ENCODE assay signal across 29 cellular contexts in the genomic region with DNA sequence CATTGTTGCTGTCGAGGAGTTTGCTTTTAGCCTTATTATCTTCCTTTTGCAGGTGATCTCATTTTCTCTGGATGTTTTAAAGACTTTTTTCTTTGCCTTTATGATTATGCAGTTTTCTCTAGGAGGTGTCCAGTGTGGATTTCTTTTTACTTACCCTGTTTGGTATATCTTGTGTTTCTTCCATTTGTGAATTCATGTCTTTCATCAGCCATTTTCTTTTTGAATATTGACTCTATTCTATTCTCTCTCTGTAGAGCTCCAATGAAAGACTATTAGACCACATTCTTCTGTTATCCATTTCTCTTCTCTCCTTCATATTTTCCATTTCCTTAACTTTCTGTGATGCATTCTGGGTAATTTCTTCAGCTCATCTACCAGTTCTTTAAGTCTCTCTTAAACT. TPM values are rescaled to one million over a fixed set of nuclear protein-coding genes. Genes with fewer than 3 reads are reported as not detected.
DNase-seq lines count a peak whose midpoint lies in the region; ATAC-seq, FAIRE-seq and TF ChIP-seq lines count a peak whose summit lies in the region.
"Had no signal": no experiment of that assay in that cellular context is flagged by ENCODE, and none has a peak within 500 bp of the region (broad histone marks: within the 10 kb centered on the region; RNA-seq: fewer than 3 reads in every experiment).

No MANE protein-coding gene starts in this region.

- no peak overlapping the region for H3K23ac ChIP-seq in H1 (ENCODE audit: insufficient read length)

- TF ChIP-seq POLR2A in GM12878 (IDR thresholded peaks at IDR 0.05; ENCODE audit: low read depth, low read length) (no peak), H1 (IDR thresholded peaks at IDR 0.05; ENCODE audit: control extremely low read depth in 1 of 2, low read depth in 2 of 2, low read length in 2 of 2) (no peak)

- H3K79me2 ChIP-seq in GM12878 (ENCODE audit: control insufficient read depth, insufficient read depth, low read length) (no peaks in the 10 kb centered on the region), H1 (ENCODE audit: control insufficient read depth in 1 of 2, insufficient read depth in 2 of 2, low read length in 2 of 2) (no peaks in the 10 kb centered on the region)

- ATAC-seq in GM12878 (no peak), GM21576 (IDR thresholded peaks at IDR 0.05; ENCODE audit: unreplicated experiment) (no peak), HG03342 (IDR thresholded peaks at IDR 0.05; ENCODE audit: unreplicated experiment) (no peak)

- H3K56ac ChIP-seq in H1 (replicated peaks; ENCODE audit: insufficient read length, low read depth, low read length): no peak overlapping the region

- SMC1A ChIA-PET in GM12878 (lab: Charles Lee; ENCODE audit: uncharacterized antibody, unreplicated experiment): no interaction called here

- H2BK20ac ChIP-seq in H1 (ENCODE audit: low read length): no peak overlapping the region

- TF ChIP-seq CTCF in HEK293 (tag by site-specific recombination; IDR thresholded peaks at IDR 0.05): no peak
- TF ChIP-seq CTCF in GM12878 (IDR thresholded peaks at IDR 0.05 in 2 of 3, conservative IDR thresholded peaks at IDR 0.05 in 1 of 3; ENCODE audit: control insufficient read depth in 2 of 3, extremely low read depth in 1 of 3, insufficient read depth in 1 of 3, low read depth in 3 of 3, low read length in 3 of 3): no peak
- TF ChIP-seq CTCF in H1 (IDR thresholded peaks at IDR 0.05; ENCODE audit: control extremely low read depth in 1 of 3, insufficient read depth in 1 of 3, low read depth in 1 of 3, low read length in 3 of 3): no peak

- no TSS peak for BruUV-seq in GM12878 (replicated peaks; lab: Mats Ljungman, UMichigan)

- H3K36me3 ChIP-seq in HEK293 (ENCODE audit: control insufficient read depth in 2 of 2, insufficient read depth in 1 of 2, low read length in 2 of 2): no peaks in the 10 kb centered on the region
- no peaks in the 10 kb centered on the region for H3K36me3 ChIP-seq in HUES48 (ENCODE audit: control insufficient read depth, insufficient read depth, low read length)
- H3K36me3 ChIP-seq in GM12878 (ENCODE audit: control insufficient read depth in 2 of 2, insufficient read depth in 2 of 2, low read length in 1 of 2): no peaks in the 10 kb centered on the region
- no peaks in the 10 kb centered on the region for H3K36me3 ChIP-seq in H1 (ENCODE audit: control insufficient read depth in 2 of 4, insufficient read depth in 4 of 4, low read length in 3 of 4)
- H3K36me3 ChIP-seq: BE2C, BLaER1 had no signal

- POLR2A ChIA-PET in HEK293 (lab: Yijun Ruan, JAX): no interaction called here
- POLR2A ChIA-PET in GM12878 (lab: Charles Lee): interaction anchor here (0.5 kb wide), 1 partner anchor 322 kb away, joined by 6 read pairs; no protein-coding TSS in a partner anchor
- POLR2A ChIA-PET in H1 (lab: Charles Lee; ENCODE audit: partially characterized antibody): no interaction called here

- intact Hi-C loops in GM12878 (cut with micrococcal nuclease; ENCODE audit: unreplicated experiment): no loop called here

- no peak for DNase-seq in GM12878 (ENCODE audit: low read depth, low spot score)
- no peak for DNase-seq in H1 (ENCODE audit: low read depth in 1 of 2, low spot score in 2 of 2)
- DNase-seq in T-helper 9 cell: no peak
- DNase-seq in foreskin melanocyte: no peak
- DNase-seq: 8988T; ACHN; BE2C; C1 segment of cervical spinal cord; CD4-positive, alpha-beta memory T cell; CD4-positive, CD25-positive, alpha-beta regulatory T cell; CD8-positive, alpha-beta memory T cell; COR-L47; DMS 273 treated with DMSO at 0.1 percent for 48 hours; DMS153; DMS53; DMS79; DND-41; EL; GDM1 had no signal

- no peak overlapping the region for H4K5ac ChIP-seq in H1 (ENCODE audit: insufficient read length, low read depth, low read length)

- no peaks in the 10 kb centered on the region for H3K4me1 ChIP-seq in HEK293 (ENCODE audit: control insufficient read depth, insufficient read depth, low read length)
- peaks cover 20% of the 10 kb centered on the region for H3K4me1 ChIP-seq in HUES48 (ENCODE audit: control insufficient read depth, insufficient read depth, low read length)
- H3K4me1 ChIP-seq in GM12878 (ENCODE audit: control insufficient read depth, insufficient read depth, low read length): no peaks in the 10 kb centered on the region
- H3K4me1 ChIP-seq in H1 (replicated peaks in 1 of 4; ENCODE audit: control insufficient read depth in 3 of 4, insufficient read depth in 4 of 4, low read length in 3 of 4): peaks cover 0 to 3% (median under 1%) of the 10 kb centered on the region in 4 experiments; a peak in 2 of 7 replicates
- H3K4me1 ChIP-seq: BE2C, BLaER1 had no signal

- TF ChIP-seq RAD21 in GM12878 (IDR thresholded peaks at IDR 0.05; ENCODE audit: insufficient read depth, low read depth, low read length) (no peak), H1 (IDR thresholded peaks at IDR 0.05 in 1 of 2, conservative IDR thresholded peaks at IDR 0.05 in 1 of 2; ENCODE audit: low read depth in 2 of 2, low read length in 2 of 2) (no peak)

- no peak overlapping the region for H3K14ac ChIP-seq in H1 (ENCODE audit: insufficient read length)

- H2AK5ac ChIP-seq in H1 (ENCODE audit: low read depth, low read length): no peak overlapping the region

- FAIRE-seq in GM12878 (lab: Jason Lieb, UNC) (peak; percentile 23), H1 (lab: Jason Lieb, UNC) (peak; percentile 24)
- FAIRE-seq: A204.1, GM12891, GM19239 had no signal

- no peaks in the 10 kb centered on the region for H3K79me1 ChIP-seq in H1 (ENCODE audit: low read depth, low read length)

- CTCF ChIA-PET in HEK293 (lab: Yijun Ruan, JAX) (interaction anchor here (0.7 kb wide), 2 partner anchors 11 to 44 kb away, joined by 3 read pairs; no protein-coding TSS in a partner anchor), GM12878 (lab: Yijun Ruan, JAX) (interaction anchor here (0.7 to 0.9 kb wide), 2 partner anchors 20 to 338 kb away, joined by 3 read pairs; no protein-coding TSS in a partner anchor), H1 (lab: Charles Lee; ENCODE audit: partially characterized antibody) (interaction anchor here (1.1 to 1.9 kb wide), 2 partner anchors 19 to 124 kb away, joined by 3 to 4 read pairs; no protein-coding TSS in a partner anchor)

- no peak overlapping the region for H3K27ac ChIP-seq in HEK293 (ENCODE audit: extremely low read depth, low read depth, low read length)
- peak overlapping the region; percentile 72 for H3K27ac ChIP-seq in HUES48 (ENCODE audit: low read depth, low read length)
- no peak overlapping the region for H3K27ac ChIP-seq in GM12878 (ENCODE audit: control insufficient read depth, insufficient read depth)
- no peak overlapping the region for H3K27ac ChIP-seq in H1 (ENCODE audit: low read depth, low read length)
- H3K27ac ChIP-seq: BLaER1 had no signal

- RAD21 ChIA-PET in GM12878 (lab: Charles Lee; ENCODE audit: unreplicated experiment): no interaction called here

- no peak overlapping the region for H3K18ac ChIP-seq in H1 (ENCODE audit: extremely low read depth, low read length)

- H3K27me3 ChIP-seq in HUES48 (ENCODE audit: control insufficient read depth, insufficient read depth, low read length) (no peaks in the 10 kb centered on the region), GM12878 (replicated peaks in 1 of 2; ENCODE audit: control insufficient read depth in 2 of 2, insufficient read depth in 2 of 2, low read length in 1 of 2) (no peaks in the 10 kb centered on the region), H1 (replicated peaks in 1 of 4; ENCODE audit: control insufficient read depth in 3 of 4, extremely low read depth in 1 of 4, insufficient read depth in 3 of 4, low read length in 3 of 4) (no peaks in the 10 kb centered on the region)
- H3K27me3 ChIP-seq: BE2C, BLaER1 had no signal

- H2BK12ac ChIP-seq in H1 (ENCODE audit: low read depth, low read length): no peak overlapping the region

- no peaks in the 10 kb centered on the region for H4K20me1 ChIP-seq in GM12878 (ENCODE audit: control insufficient read depth, insufficient read depth)
- H4K20me1 ChIP-seq in H1 (replicated peaks in 1 of 2; ENCODE audit: control insufficient read depth in 1 of 2, insufficient read depth in 2 of 2, low read length in 2 of 2): no peaks in the 10 kb centered on the region
- H4K20me1 ChIP-seq: BLaER1 had no signal

- H3K9me3 ChIP-seq in HEK293 (ENCODE audit: control insufficient read depth, insufficient read depth, low read depth, low read length) (no peaks in the 10 kb centered on the region), HUES48 (ENCODE audit: control insufficient read depth, insufficient read depth, low read length) (no peaks in the 10 kb centered on the region), GM12878 (replicated peaks; ENCODE audit: control insufficient read depth, insufficient read depth, low read length) (no peaks in the 10 kb centered on the region), H1 (ENCODE audit: insufficient read depth in 2 of 2, low read depth in 1 of 2, low read length in 1 of 2) (no peaks in the 10 kb centered on the region; a peak in 2 of 4 replicates)
- H3K9me3 ChIP-seq: BE2C, BLaER1 had no signal

- no peak overlapping the region for H2BK120ac ChIP-seq in H1 (replicated peaks; ENCODE audit: low read depth, low read length)

- H2AFZ ChIP-seq in GM12878 (ENCODE audit: control insufficient read depth, low read depth, low read length) (no peak overlapping the region), H1 (ENCODE audit: low read length) (no peak overlapping the region)

- peaks cover 2% of the 10 kb centered on the region; the same call in 1 of the 2 replicates for H3K23me2 ChIP-seq in H1 (ENCODE audit: low read depth, low read length)

- no peak for TF ChIP-seq EP300 in GM12878 (IDR thresholded peaks at IDR 0.05; ENCODE audit: borderline replicate concordance in 1 of 2, control insufficient read depth in 1 of 2, low read depth in 2 of 2, low read length in 2 of 2)
- no peak for TF ChIP-seq EP300 in H1 (IDR thresholded peaks at IDR 0.05; ENCODE audit: borderline replicate concordance in 1 of 2, low read depth in 2 of 2, low read length in 2 of 2)

- H3K4me3 ChIP-seq in HEK293 (ENCODE audit: low read depth, low read length): no peak overlapping the region
- no peak overlapping the region for H3K4me3 ChIP-seq in HUES48 (ENCODE audit: low read depth, low read length)
- no peak overlapping the region for H3K4me3 ChIP-seq in GM12878
- no peak overlapping the region for H3K4me3 ChIP-seq in H1 (ENCODE audit: extremely low read depth in 1 of 4, insufficient read depth in 2 of 4, low read depth in 3 of 4, low read length in 4 of 4)
- H3K4me3 ChIP-seq: BLaER1 had no signal

- in situ Hi-C loops in GM12878 (cut with MboI): no loop called here

- no peak overlapping the region for H3K4ac ChIP-seq in H1 (replicated peaks; ENCODE audit: insufficient read length, low read depth, low read length)

- WGBS in GM12878 (ENCODE audit: insufficient coverage, insufficient replicate concordance, low lambda C conversion rate, missing lambda C conversion rate): 0% methylated on average over 1 of the region's 1 CpG
- WGBS in H1 (ENCODE audit: extremely low coverage in 1 of 2, insufficient coverage in 1 of 2, insufficient read length in 1 of 2, insufficient replicate concordance in 2 of 2, low coverage in 1 of 2, low lambda C conversion rate in 2 of 2, missing lambda C conversion rate in 1 of 2), 2 experiments: 88% methylated on average over 1 of the region's 1 CpG; no CpG with 5 or more reads in 1 of the 2 experiments

- H3K4me2 ChIP-seq in GM12878 (ENCODE audit: control insufficient read depth, insufficient read depth) (no peak overlapping the region), H1 (ENCODE audit: insufficient read depth in 1 of 2, low read depth in 2 of 2, low read length in 2 of 2) (no peak overlapping the region)
- H3K4me2 ChIP-seq: BLaER1 had no signal

- no peak overlapping the region for H3K9ac ChIP-seq in HUES48 (ENCODE audit: low read depth, low read length)
- no peak overlapping the region for H3K9ac ChIP-seq in GM12878 (ENCODE audit: control insufficient read depth, insufficient read depth, low read length)
- no peak overlapping the region for H3K9ac ChIP-seq in H1 (replicated peaks in 1 of 4; ENCODE audit: extremely low read depth in 1 of 4, low read depth in 3 of 4, low read length in 3 of 4)
- H3K9ac ChIP-seq: BLaER1 had no signal

- H4K91ac ChIP-seq in H1 (replicated peaks; ENCODE audit: insufficient read length, low read length): no peak overlapping the region

- H2BK15ac ChIP-seq in H1 (ENCODE audit: low read length): no peak overlapping the region

- no peak overlapping the region for H2BK5ac ChIP-seq in H1 (ENCODE audit: low read depth, low read length)

- H4K8ac ChIP-seq in H1 (ENCODE audit: extremely low read depth, insufficient read depth, low read length): no peak overlapping the region

RNA-seq across cellular contexts. Expression of a gene that starts 34.4 kb away (rescaled TPM):
- total RNA-seq in GM12878 (2013; cell fraction: nucleolus; rRNA removed): not detected in 2 replicates
- total RNA-seq in GM12878 (2014; rRNA removed): not detected in 2 replicates
- total RNA-seq in GM12878 (2014; rRNA removed; fragmentation: Illumina TruSeq; extraction: Trizol): 0.04 TPM in 1 of 2 replicates, not detected in the other
- not detected in 2 replicates for total RNA-seq in GM12878 (2021)
- polyA plus RNA-seq in GM12878 (2011; ENCODE audit: low read depth): not detected
- polyA plus RNA-seq in GM12878 (2011; rRNA removed): 0.01 TPM in 1 of 2 replicates, not detected in the other
- polyA plus RNA-seq in GM12878 (2011; cell fraction: cytosol; rRNA removed): not detected in 2 replicates
- polyA plus RNA-seq in GM12878 (2011; cell fraction: nucleus; rRNA removed): not detected in 2 replicates
- polyA plus RNA-seq in GM12878 (2012): not detected in 2 replicates
- polyA plus RNA-seq in GM12878 (2014; fragmentation: Illumina TruSeq; extraction: Trizol): not detected in 2 replicates
- not detected for polyA plus RNA-seq in GM12878 (2014; fragmentation: Nextera tagmentation; extraction: Ambion mirVana)
- polyA plus RNA-seq in GM12878 (2014; rRNA removed): not detected in 2 replicates
- not detected for polyA plus RNA-seq in GM12878 (2016; fragmentation: Nextera tagmentation; extraction: Ambion mirVana)
- not detected in 2 replicates for polyA minus RNA-seq in GM12878 (2011; rRNA and poly(A)+ RNA removed)
- polyA minus RNA-seq in GM12878 (2011; cell fraction: cytosol; rRNA and poly(A)+ RNA removed): not detected in 2 replicates
- not detected in 2 replicates for polyA minus RNA-seq in GM12878 (2011; cell fraction: nucleus; rRNA and poly(A)+ RNA removed)
- not detected in 2 replicates for total RNA-seq in H1 (2021; fragmentation: NEBNext Ultra II Directional; extraction: Animal tissue kit (Norgen Biotek cat#: 25700))
- 0.03 TPM in 1 of 2 replicates, not detected in the other for polyA plus RNA-seq in H1 (2011; rRNA removed)
- polyA plus RNA-seq in H1 (2011; cell fraction: cytosol; rRNA removed): not detected
- 0.10 TPM for polyA plus RNA-seq in H1 (2011; cell fraction: nucleus; rRNA removed)
- 0.09 TPM in 1 of 4 replicates, not detected in the others for polyA plus RNA-seq in H1 (2012, experiment 1 of 2)
- not detected for polyA plus RNA-seq in H1 (2012, experiment 2 of 2)
- polyA plus RNA-seq in H1 (2013, experiment 1 of 2): 0.04 TPM
- polyA plus RNA-seq in H1 (2013, experiment 2 of 2): 0.02 TPM
- 0.38 TPM in 1 of 2 replicates, not detected in the other for polyA minus RNA-seq in H1 (2011; rRNA and poly(A)+ RNA removed)
- not detected for polyA minus RNA-seq in H1 (2011; cell fraction: cytosol; rRNA and poly(A)+ RNA removed)
- polyA minus RNA-seq in H1 (2011; cell fraction: nucleus; rRNA and poly(A)+ RNA removed): not detected
- total RNA-seq: CD4-positive, alpha-beta memory T cell; CD4-positive, CD25-positive, alpha-beta regulatory T cell; CD8-positive, alpha-beta memory T cell; G401 had no signal
- polyA plus RNA-seq: CD14-positive monocyte; CD4-positive, alpha-beta memory T cell; CD4-positive, CD25-positive, alpha-beta regulatory T cell; CD8-positive, alpha-beta memory T cell had no signal

RNA-seq across cellular contexts. Expression of a gene that starts 60.0 kb away (rescaled TPM):
- 37.9 and 42.8 TPM in 2 replicates for total RNA-seq in GM12878 (2013; cell fraction: nucleolus; rRNA removed)
- total RNA-seq in GM12878 (2014; rRNA removed) (7.2 and 8.7 TPM in 2 replicates), GM12878 (2014; rRNA removed; fragmentation: Illumina TruSeq; extraction: Trizol) (9.1 TPM in 2 replicates), GM12878 (2021) (9.3 and 13.0 TPM in 2 replicates)
- polyA plus RNA-seq in GM12878 (2011; ENCODE audit: low read depth): 5.3 TPM
- polyA plus RNA-seq in GM12878 (2011; rRNA removed) (9.6 and 11.2 TPM in 2 replicates), GM12878 (2014; fragmentation: Illumina TruSeq; extraction: Trizol) (10.4 and 16.3 TPM in 2 replicates), GM12878 (2014; fragmentation: Nextera tagmentation; extraction: Ambion mirVana) (1 to 10 TPM; 2.4 to 4.2 TPM), GM12878 (2014; rRNA removed) (6.9 and 7.4 TPM in 2 replicates), GM12878 (2016; fragmentation: Nextera tagmentation; extraction: Ambion mirVana) (1 to 10 TPM; 6.1 to 7.9 TPM), H1 (2011; rRNA removed) (10.1 and 12.1 TPM in 2 replicates)
- 6.1 TPM in 2 replicates for polyA plus RNA-seq in GM12878 (2011; cell fraction: cytosol; rRNA removed)
- 9.5 and 9.9 TPM in 2 replicates for polyA plus RNA-seq in GM12878 (2011; cell fraction: nucleus; rRNA removed)
- polyA plus RNA-seq in GM12878 (2012): 4.9 and 5.2 TPM in 2 replicates
- 14.6 and 17.5 TPM in 2 replicates for polyA minus RNA-seq in GM12878 (2011; rRNA and poly(A)+ RNA removed)
- 3.5 and 3.9 TPM in 2 replicates for polyA minus RNA-seq in GM12878 (2011; cell fraction: cytosol; rRNA and poly(A)+ RNA removed)
- 8.7 and 12.2 TPM in 2 replicates for polyA minus RNA-seq in GM12878 (2011; cell fraction: nucleus; rRNA and poly(A)+ RNA removed)
- 34.5 and 36.4 TPM in 2 replicates for total RNA-seq in H1 (2021; fragmentation: NEBNext Ultra II Directional; extraction: Animal tissue kit (Norgen Biotek cat#: 25700))
- polyA plus RNA-seq in H1 (2011; cell fraction: cytosol; rRNA removed): 15.2 TPM
- polyA plus RNA-seq in H1 (2011; cell fraction: nucleus; rRNA removed): 12.7 TPM
- 13.8 to 22.8 TPM (median 17.2 TPM) in 4 replicates for polyA plus RNA-seq in H1 (2012, experiment 1 of 2)
- 1.4 TPM for polyA plus RNA-seq in H1 (2012, experiment 2 of 2)
- polyA plus RNA-seq in H1 (2013, experiment 1 of 2): 19.2 TPM
- 16.2 TPM for polyA plus RNA-seq in H1 (2013, experiment 2 of 2)
- 45.3 and 62.8 TPM in 2 replicates for polyA minus RNA-seq in H1 (2011; rRNA and poly(A)+ RNA removed)
- 18.1 TPM for polyA minus RNA-seq in H1 (2011; cell fraction: cytosol; rRNA and poly(A)+ RNA removed)
- 31.0 TPM for polyA minus RNA-seq in H1 (2011; cell fraction: nucleus; rRNA and poly(A)+ RNA removed)
